ENCODE assay signal across 1 cellular context in the genomic region with DNA sequence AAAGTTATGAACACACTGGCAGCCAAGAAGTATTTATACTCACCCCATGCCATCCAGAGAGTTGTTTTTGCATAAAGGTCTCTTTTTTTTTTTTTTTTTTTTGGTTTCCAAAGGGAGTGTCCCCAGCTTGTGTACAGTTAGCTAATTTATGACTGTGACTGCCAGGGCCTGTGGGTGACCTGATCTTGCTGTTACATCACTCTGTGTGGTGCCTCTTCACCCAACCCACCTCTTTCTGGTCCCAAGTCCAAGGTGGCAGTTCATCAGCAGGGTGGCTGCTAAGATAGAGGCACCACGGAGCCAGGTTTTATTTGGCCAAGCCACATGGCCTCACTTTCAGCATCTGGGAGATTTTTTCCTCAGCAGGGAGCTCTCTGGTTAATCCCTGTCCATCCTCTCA.
TF ChIP-seq lines count a peak whose summit lies in the region.

A gene (minus strand): TSS at position 8 of the 400 bp plus-strand sequence. CDS start 1,720 bp downstream, outside the sequence.

TF ChIP-seq in H1, 55 proteins besides CTCF, POLR2A, EP300 and RAD21:
- TF ChIP-seq CEBPB (IDR thresholded peaks at IDR 0.05; ENCODE audit: low read depth, low read length): no peak
- TF ChIP-seq RXRA (IDR thresholded peaks at IDR 0.05; ENCODE audit: insufficient read depth, low read depth, low read length): no peak
- no peak for TF ChIP-seq TAF7 (optimal IDR thresholded peaks at IDR 0.05; ENCODE audit: borderline replicate concordance, low read depth, low read length)
- no peak for TF ChIP-seq RNF2 (IDR thresholded peaks at IDR 0.05; ENCODE audit: borderline replicate concordance, low read depth, low read length, missing control alignments, poor library complexity, severe bottlenecking)
- TF ChIP-seq ASH2L (IDR thresholded peaks at IDR 0.05; ENCODE audit: low read length): no peak
- TF ChIP-seq SP2 (IDR thresholded peaks at IDR 0.05; ENCODE audit: low read length): no peak
- TF ChIP-seq ZNF274 (IDR thresholded peaks at IDR 0.05; ENCODE audit: borderline replicate concordance, extremely low read depth, low read length): no peak
- TF ChIP-seq CBX8 (IDR thresholded peaks at IDR 0.05; ENCODE audit: borderline replicate concordance, low read depth, low read length): no peak
- TF ChIP-seq TCF12 (IDR thresholded peaks at IDR 0.05; ENCODE audit: low read depth, low read length): no peak
- TF ChIP-seq, protein P1, sequence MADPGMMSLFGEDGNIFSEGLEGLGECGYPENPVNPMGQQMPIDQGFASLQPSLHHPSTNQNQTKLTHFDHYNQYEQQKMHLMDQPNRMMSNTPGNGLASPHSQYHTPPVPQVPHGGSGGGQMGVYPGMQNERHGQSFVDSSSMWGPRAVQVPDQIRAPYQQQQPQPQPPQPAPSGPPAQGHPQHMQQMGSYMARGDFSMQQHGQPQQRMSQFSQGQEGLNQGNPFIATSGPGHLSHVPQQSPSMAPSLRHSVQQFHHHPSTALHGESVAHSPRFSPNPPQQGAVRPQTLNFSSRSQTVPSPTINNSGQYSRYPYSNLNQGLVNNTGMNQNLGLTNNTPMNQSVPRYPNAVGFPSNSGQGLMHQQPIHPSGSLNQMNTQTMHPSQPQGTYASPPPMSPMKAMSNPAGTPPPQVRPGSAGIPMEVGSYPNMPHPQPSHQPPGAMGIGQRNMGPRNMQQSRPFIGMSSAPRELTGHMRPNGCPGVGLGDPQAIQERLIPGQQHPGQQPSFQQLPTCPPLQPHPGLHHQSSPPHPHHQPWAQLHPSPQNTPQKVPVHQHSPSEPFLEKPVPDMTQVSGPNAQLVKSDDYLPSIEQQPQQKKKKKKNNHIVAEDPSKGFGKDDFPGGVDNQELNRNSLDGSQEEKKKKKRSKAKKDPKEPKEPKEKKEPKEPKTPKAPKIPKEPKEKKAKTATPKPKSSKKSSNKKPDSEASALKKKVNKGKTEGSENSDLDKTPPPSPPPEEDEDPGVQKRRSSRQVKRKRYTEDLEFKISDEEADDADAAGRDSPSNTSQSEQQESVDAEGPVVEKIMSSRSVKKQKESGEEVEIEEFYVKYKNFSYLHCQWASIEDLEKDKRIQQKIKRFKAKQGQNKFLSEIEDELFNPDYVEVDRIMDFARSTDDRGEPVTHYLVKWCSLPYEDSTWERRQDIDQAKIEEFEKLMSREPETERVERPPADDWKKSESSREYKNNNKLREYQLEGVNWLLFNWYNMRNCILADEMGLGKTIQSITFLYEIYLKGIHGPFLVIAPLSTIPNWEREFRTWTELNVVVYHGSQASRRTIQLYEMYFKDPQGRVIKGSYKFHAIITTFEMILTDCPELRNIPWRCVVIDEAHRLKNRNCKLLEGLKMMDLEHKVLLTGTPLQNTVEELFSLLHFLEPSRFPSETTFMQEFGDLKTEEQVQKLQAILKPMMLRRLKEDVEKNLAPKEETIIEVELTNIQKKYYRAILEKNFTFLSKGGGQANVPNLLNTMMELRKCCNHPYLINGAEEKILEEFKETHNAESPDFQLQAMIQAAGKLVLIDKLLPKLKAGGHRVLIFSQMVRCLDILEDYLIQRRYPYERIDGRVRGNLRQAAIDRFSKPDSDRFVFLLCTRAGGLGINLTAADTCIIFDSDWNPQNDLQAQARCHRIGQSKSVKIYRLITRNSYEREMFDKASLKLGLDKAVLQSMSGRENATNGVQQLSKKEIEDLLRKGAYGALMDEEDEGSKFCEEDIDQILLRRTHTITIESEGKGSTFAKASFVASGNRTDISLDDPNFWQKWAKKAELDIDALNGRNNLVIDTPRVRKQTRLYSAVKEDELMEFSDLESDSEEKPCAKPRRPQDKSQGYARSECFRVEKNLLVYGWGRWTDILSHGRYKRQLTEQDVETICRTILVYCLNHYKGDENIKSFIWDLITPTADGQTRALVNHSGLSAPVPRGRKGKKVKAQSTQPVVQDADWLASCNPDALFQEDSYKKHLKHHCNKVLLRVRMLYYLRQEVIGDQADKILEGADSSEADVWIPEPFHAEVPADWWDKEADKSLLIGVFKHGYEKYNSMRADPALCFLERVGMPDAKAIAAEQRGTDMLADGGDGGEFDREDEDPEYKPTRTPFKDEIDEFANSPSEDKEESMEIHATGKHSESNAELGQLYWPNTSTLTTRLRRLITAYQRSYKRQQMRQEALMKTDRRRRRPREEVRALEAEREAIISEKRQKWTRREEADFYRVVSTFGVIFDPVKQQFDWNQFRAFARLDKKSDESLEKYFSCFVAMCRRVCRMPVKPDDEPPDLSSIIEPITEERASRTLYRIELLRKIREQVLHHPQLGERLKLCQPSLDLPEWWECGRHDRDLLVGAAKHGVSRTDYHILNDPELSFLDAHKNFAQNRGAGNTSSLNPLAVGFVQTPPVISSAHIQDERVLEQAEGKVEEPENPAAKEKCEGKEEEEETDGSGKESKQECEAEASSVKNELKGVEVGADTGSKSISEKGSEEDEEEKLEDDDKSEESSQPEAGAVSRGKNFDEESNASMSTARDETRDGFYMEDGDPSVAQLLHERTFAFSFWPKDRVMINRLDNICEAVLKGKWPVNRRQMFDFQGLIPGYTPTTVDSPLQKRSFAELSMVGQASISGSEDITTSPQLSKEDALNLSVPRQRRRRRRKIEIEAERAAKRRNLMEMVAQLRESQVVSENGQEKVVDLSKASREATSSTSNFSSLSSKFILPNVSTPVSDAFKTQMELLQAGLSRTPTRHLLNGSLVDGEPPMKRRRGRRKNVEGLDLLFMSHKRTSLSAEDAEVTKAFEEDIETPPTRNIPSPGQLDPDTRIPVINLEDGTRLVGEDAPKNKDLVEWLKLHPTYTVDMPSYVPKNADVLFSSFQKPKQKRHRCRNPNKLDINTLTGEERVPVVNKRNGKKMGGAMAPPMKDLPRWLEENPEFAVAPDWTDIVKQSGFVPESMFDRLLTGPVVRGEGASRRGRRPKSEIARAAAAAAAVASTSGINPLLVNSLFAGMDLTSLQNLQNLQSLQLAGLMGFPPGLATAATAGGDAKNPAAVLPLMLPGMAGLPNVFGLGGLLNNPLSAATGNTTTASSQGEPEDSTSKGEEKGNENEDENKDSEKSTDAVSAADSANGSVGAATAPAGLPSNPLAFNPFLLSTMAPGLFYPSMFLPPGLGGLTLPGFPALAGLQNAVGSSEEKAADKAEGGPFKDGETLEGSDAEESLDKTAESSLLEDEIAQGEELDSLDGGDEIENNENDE (IDR thresholded peaks at IDR 0.05; ENCODE audit: insufficient replicate concordance, low read length): no peak
